In the genomic region with DNA sequence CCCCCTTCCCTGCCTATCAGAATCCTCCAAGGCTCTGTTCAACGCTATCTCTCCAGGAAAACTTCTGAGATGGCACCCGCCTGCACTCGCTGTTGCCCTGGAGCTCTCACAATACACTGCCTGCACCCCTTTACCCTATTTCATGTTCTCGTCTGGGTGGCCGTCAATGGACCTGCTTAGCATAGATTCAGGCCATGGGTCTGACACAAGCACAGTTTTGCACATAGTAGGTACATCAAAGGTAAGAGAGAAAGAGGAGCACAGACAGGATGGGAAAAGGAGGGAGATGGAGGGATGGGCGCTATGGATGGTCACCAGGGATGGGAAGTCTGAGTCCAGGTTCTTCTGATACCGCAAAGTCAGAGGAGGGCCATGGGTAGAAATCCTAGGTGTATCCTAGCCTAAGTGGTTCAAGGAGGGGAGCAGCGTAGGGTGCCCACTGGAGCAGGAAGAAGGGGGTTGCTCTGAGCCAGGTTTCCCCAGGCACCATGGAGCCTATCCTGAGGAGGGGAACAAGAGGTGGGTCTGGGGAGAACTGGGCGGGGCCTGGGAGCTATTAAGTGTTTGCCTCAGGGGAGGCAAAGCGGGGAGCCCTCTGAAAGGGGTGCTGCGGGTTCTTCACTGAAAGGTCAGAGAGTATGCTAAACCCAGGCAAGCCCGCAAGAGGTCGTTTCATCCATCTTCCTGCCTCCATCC, we compare ENCODE assay signal across 23 cellular contexts.
"Had no signal": no experiment of that assay in that cellular context is flagged by ENCODE, and none has a peak within 500 bp of the region (broad histone marks: within the 10 kb centered on the region; RNA-seq: fewer than 3 reads in every experiment).

No MANE protein-coding gene starts in this region.

- DNase-seq: activated CD4-positive, alpha-beta T cell treated with anti-CD3 and anti-CD28 coated beads, Interleukin-2, amount 50 U/mL, for 1 hour; activated CD8-positive, alpha-beta memory T cell treated with anti-CD3 and anti-CD28 coated beads, Interleukin-2, amount 50 U/mL, for 4 hours; activated gamma-delta T cell treated with Interleukin-2 at 50 U/mL for 16 hours; activated T-cell treated with anti-CD3 and anti-CD28 coated beads, Interleukin-2, amount 50 U/mL, for 4 hours; amygdala; body of pancreas; caudate nucleus; erythroblast; foreskin melanocyte; left ventricle myocardium inferior; mammary epithelial cell; naive B cell; stimulated activated CD4-positive, alpha-beta T cell treated with anti-CD3 and anti-CD28 coated beads, Interleukin-4, amount 100 ng/mL, for 4 hours; testis; upper lobe of left lung had no signal

- H3K36me3 Mint-ChIP-seq: activated naive CD4-positive, alpha-beta T cell treated with anti-CD3 and anti-CD28 coated beads, Interleukin-2, amount 50 U/mL, for 72 hours; naive B cell; stimulated activated memory B cell treated with anti-CD40 and anti-IgM and Interleukin-4, amounts not matched to agents 10 μg/mL and 1 μg/mL and 100 μg/mL, for 72 hours had no signal

- H3K4me3 Mint-ChIP-seq: activated T-cell treated with anti-CD3 and anti-CD28 coated beads, Interleukin-2, amount 50 U/mL, for 4 hours; neural crest cell; stimulated activated memory B cell treated with anti-CD40 and anti-IgM and Interleukin-4, amounts not matched to agents 10 μg/mL and 1 μg/mL and 100 μg/mL, for 72 hours; T-helper 1 cell treated with Interleukin-12 subunit alpha and Interleukin-12 subunit beta and Interleukin-4 antibody, amounts not matched to agents 30 μg/mL and 1 μg/mL, for 36 hours had no signal

- ATAC-seq: activated CD4-positive, CD25-positive, alpha-beta regulatory T cell treated with anti-CD3 and anti-CD28 coated beads, Interleukin-2, amount 50 U/mL, for 24 hours; activated naive CD4-positive, alpha-beta T cell treated with anti-CD3 and anti-CD28 coated beads, Interleukin-2, amount 50 U/mL, for 72 hours; activated T-cell treated with anti-CD3 and anti-CD28 coated beads, Interleukin-2, amount 50 U/mL, for 4 hours; body of pancreas; pancreas; right lobe of liver; stimulated activated memory B cell treated with anti-CD40 and anti-IgM and Interleukin-4, amounts not matched to agents 10 μg/mL and 1 μg/mL and 100 μg/mL, for 72 hours had no signal

- H3K9me3 Mint-ChIP-seq: activated naive CD4-positive, alpha-beta T cell treated with anti-CD3 and anti-CD28 coated beads, Interleukin-2, amount 50 U/mL, for 72 hours; activated T-cell treated with anti-CD3 and anti-CD28 coated beads, Interleukin-2, amount 50 U/mL, for 4 hours; neural crest cell; stimulated activated memory B cell treated with anti-CD40 and anti-IgM and Interleukin-4, amounts not matched to agents 10 μg/mL and 1 μg/mL and 100 μg/mL, for 72 hours; T-helper 1 cell treated with Interleukin-12 subunit alpha and Interleukin-12 subunit beta and Interleukin-4 antibody, amounts not matched to agents 30 μg/mL and 1 μg/mL, for 36 hours had no signal

- H3K27me3 ChIP-seq: body of pancreas, dorsolateral prefrontal cortex, pancreas, right lobe of liver, testis, upper lobe of left lung had no signal

- H3K4me3 ChIP-seq: body of pancreas, dorsolateral prefrontal cortex, left ventricle myocardium inferior, pancreas, right lobe of liver, testis, upper lobe of left lung had no signal

- H3K27ac ChIP-seq: body of pancreas, dorsolateral prefrontal cortex, left ventricle myocardium inferior, pancreas, right lobe of liver, testis, upper lobe of left lung had no signal

- H3K27ac Mint-ChIP-seq: activated naive CD4-positive, alpha-beta T cell treated with anti-CD3 and anti-CD28 coated beads, Interleukin-2, amount 50 U/mL, for 72 hours; stimulated activated memory B cell treated with anti-CD40 and anti-IgM and Interleukin-4, amounts not matched to agents 10 μg/mL and 1 μg/mL and 100 μg/mL, for 72 hours; T-helper 1 cell treated with Interleukin-12 subunit alpha and Interleukin-12 subunit beta and Interleukin-4 antibody, amounts not matched to agents 30 μg/mL and 1 μg/mL, for 36 hours had no signal

- H3K9me3 ChIP-seq: body of pancreas, left ventricle myocardium inferior, pancreas, right lobe of liver, testis, upper lobe of left lung had no signal

- H3K36me3 ChIP-seq: left ventricle myocardium inferior, pancreas, right lobe of liver, upper lobe of left lung had no signal
